ENCODE assay signal across 7 cellular contexts in genomic region chr17:43694081-43694870, GRCh38. TPM values are rescaled to one million over a fixed set of nuclear protein-coding genes. Genes with fewer than 3 reads are reported as not detected.
DNase-seq lines count a peak whose midpoint lies in the region; ATAC-seq and TF ChIP-seq lines count a peak whose summit lies in the region.

No MANE protein-coding gene starts in this region.

- H3K27me3 Mint-ChIP-seq in T-cell = peaks cover 9% of the 10 kb centered on the region in 2 donors

- WGBS in adrenal gland, 4 donors = 31 to 38% (median 32%) methylated on average over 10 to 11 of the region's 11 CpGs

- H3K4me1 Mint-ChIP-seq in T-cell = peaks cover 0 to 2% (median 0%) of the 10 kb centered on the region in 3 donors

- H3K9me3 ChIP-seq in adrenal gland (replicated peaks in 1 of 3) (no peaks in the 10 kb centered on the region), left ventricle myocardium inferior (replicated peaks) (no peaks in the 10 kb centered on the region)

- no peak overlapping the region for H3K4me3 Mint-ChIP-seq in T-cell

- POLR2A ChIA-PET in T-cell (lab: Charles Lee) = no interaction called here

- no peaks in the 10 kb centered on the region for H3K36me3 Mint-ChIP-seq in T-cell

- H3K27ac ChIP-seq in adrenal gland (no peak overlapping the region), left ventricle myocardium inferior (replicated peaks) (no peak overlapping the region)

- H3K27me3 ChIP-seq in adrenal gland (no peaks in the 10 kb centered on the region), left ventricle myocardium inferior (ENCODE audit: low read depth) (no peaks in the 10 kb centered on the region)

- no peak for TF ChIP-seq POLR2A in adrenal gland (IDR thresholded peaks at IDR 0.05)

- H3K4me1 ChIP-seq in adrenal gland (replicated peaks in 1 of 2) (peaks cover 7 to 13% of the 10 kb centered on the region in 2 donors), left ventricle myocardium inferior (peaks cover 23% of the 10 kb centered on the region)

- DNase-seq in NCI-H1436 treated with DMSO at 0.1 percent for 48 hours (lab: John Stamatoyannopoulos, UW) (peak; percentile 39), T-cell (peak; percentile 39 to 75 (median 62)), adrenal gland (peak; percentile 78 to 90 (median 83)), left ventricle myocardium inferior (peak; percentile 55), putamen (ENCODE audit: low spot score) (peak; percentile 67)

- ATAC-seq in GM18520 (IDR thresholded peaks at IDR 0.05; ENCODE audit: unreplicated experiment) (peak; percentile 45), T-cell (replicated peaks in 1 of 4) (peak; percentile 83 to 93 (median 91)), GM18907 (IDR thresholded peaks at IDR 0.05; ENCODE audit: unreplicated experiment) (no peak)

- CTCF ChIA-PET in T-cell (lab: Charles Lee) = interaction anchor here (0.9 to 4.4 kb wide), 9 partner anchors 24 to 73 kb away, joined by 3 to 30 read pairs (median 4); no protein-coding TSS in a partner anchor

- H3K36me3 ChIP-seq in adrenal gland (replicated peaks in 1 of 2) = no peaks in the 10 kb centered on the region
- H3K36me3 ChIP-seq in left ventricle myocardium inferior = no peaks in the 10 kb centered on the region

- intact Hi-C loops in adrenal gland (cut with DNase I) (loop anchor here in 1 of 2 donors (10.0 kb wide), 1 partner anchor 151 kb away; the partner anchor contains the start of gene CD300LG), left ventricle myocardium inferior (cut with micrococcal nuclease) (loop anchor here (2.0 kb wide), 1 partner anchor 69 kb away; no protein-coding TSS in a partner anchor)

- no peaks in the 10 kb centered on the region for H3K9me3 Mint-ChIP-seq in T-cell

- H3K27ac Mint-ChIP-seq in T-cell = no peak overlapping the region

- TF ChIP-seq CTCF in adrenal gland (IDR thresholded peaks at IDR 0.05) = peak; percentile 83 to 99 (median 98)
- peak; percentile 98 for TF ChIP-seq CTCF in left ventricle myocardium inferior (IDR thresholded peaks at IDR 0.05; ENCODE audit: borderline replicate concordance)

- H3K4me3 ChIP-seq in adrenal gland (no peak overlapping the region), left ventricle myocardium inferior (no peak overlapping the region)

RNA-seq across cellular contexts. Expression of gene MEOX1, which starts 32.6 kb away (rescaled TPM):
- total RNA-seq in T-cell (1 to 10 TPM; 2.9 to 5.5 (median 3.6) TPM), adrenal gland (under 1 TPM in 6 of 8 donors, not detected in 2; 0.11 to 0.87 (median 0.40) TPM), left ventricle myocardium inferior (8.4 TPM)
- 1 to 10 TPM in 1 of 3 donors, under 1 TPM in 2; 0.16 to 6.6 (median 0.72) TPM for polyA plus RNA-seq in adrenal gland
